1 cellular context compared by ENCODE assay signal in the genomic region with DNA sequence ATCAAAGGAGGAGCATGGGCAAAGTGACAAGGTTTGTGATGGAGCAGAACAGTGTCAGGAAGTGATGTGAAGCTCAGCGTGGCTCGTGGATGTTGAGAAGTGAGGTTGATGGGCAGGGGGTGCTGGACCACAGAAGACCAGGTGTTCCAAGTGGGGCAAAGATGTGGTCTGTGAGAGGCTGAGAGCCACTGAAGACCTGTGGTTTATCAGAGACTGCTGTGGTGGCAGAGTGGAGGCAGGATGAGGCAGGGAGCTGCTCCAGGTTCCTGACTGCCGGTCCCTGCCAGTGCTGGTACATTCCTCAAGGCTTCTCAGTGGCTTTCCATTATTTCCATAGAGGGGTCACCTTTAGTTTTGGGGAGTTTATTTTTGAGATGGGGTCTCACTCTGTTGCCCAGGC.
TF ChIP-seq lines count a peak whose summit lies in the region.

No MANE protein-coding gene starts in this region.

TF ChIP-seq in SK-N-SH, 30 proteins besides CTCF, POLR2A, EP300 and RAD21:
- no peak for TF ChIP-seq TCF12 (IDR thresholded peaks at IDR 0.05)
